In genomic region chr7:18497082-18497481, GRCh38 we compare ENCODE assay signal across 11 cellular contexts. TPM values are rescaled to one million over a fixed set of nuclear protein-coding genes. Genes with fewer than 3 reads are reported as not detected.
DNase-seq lines count a peak whose midpoint lies in the region; ATAC-seq and TF ChIP-seq lines count a peak whose summit lies in the region.
"Had no signal": no experiment of that assay in that cellular context is flagged by ENCODE, and none has a peak within 500 bp of the region (broad histone marks: within the 10 kb centered on the region; RNA-seq: fewer than 3 reads in every experiment).

No MANE protein-coding gene starts in this region.

- 56% methylated on average over 3 of the region's 3 CpGs for WGBS in right cardiac atrium
- WGBS in smooth muscle cell (ENCODE audit: low lambda C conversion rate), result 86% methylated on average over 3 of the region's 3 CpGs

- no peak for TF ChIP-seq CTCF in smooth muscle cell (IDR thresholded peaks at IDR 0.05; ENCODE audit: borderline replicate concordance, insufficient read depth, poor library complexity, severe bottlenecking)

- intact Hi-C loops in right cardiac atrium (cut with DNase I), result no loop called here

- H3K27ac ChIP-seq in right cardiac atrium (ENCODE audit: low read length) (no peak overlapping the region), smooth muscle cell (ENCODE audit: low read depth) (no peak overlapping the region)

- no peak overlapping the region for H2AFZ ChIP-seq in smooth muscle cell (ENCODE audit: low read depth)

- H3K27me3 ChIP-seq in right cardiac atrium (ENCODE audit: control insufficient read depth, insufficient read depth), result no peaks in the 10 kb centered on the region
- H3K27me3 ChIP-seq in smooth muscle cell (ENCODE audit: low read depth), result no peaks in the 10 kb centered on the region

- H3F3A ChIP-seq in smooth muscle cell (ENCODE audit: low read depth), result peaks cover 3% of the 10 kb centered on the region

- no peaks in the 10 kb centered on the region for H4K20me1 ChIP-seq in smooth muscle cell (ENCODE audit: low read depth)

- peak overlapping the region; percentile 80 for H3K4me3 ChIP-seq in right cardiac atrium (ENCODE audit: low read length)
- H3K4me3 ChIP-seq in smooth muscle cell, result no peak overlapping the region

- peaks cover 3% of the 10 kb centered on the region for H3K4me1 ChIP-seq in right cardiac atrium (ENCODE audit: control insufficient read depth, insufficient read depth, low read length)
- peaks cover 21% of the 10 kb centered on the region for H3K4me1 ChIP-seq in smooth muscle cell (ENCODE audit: low read depth)

- no peaks in the 10 kb centered on the region for H3K9me3 ChIP-seq in right cardiac atrium (ENCODE audit: control insufficient read depth, low read length)
- H3K9me3 ChIP-seq in smooth muscle cell (replicated peaks; ENCODE audit: low read depth), result no peaks in the 10 kb centered on the region

- peak overlapping the region; percentile 88 for H3K4me2 ChIP-seq in smooth muscle cell

- ATAC-seq in right cardiac atrium, result no peak
- ATAC-seq in GM19328 (IDR thresholded peaks at IDR 0.05; ENCODE audit: unreplicated experiment), result no peak
- ATAC-seq: HCT116 had no signal

- H3K36me3 ChIP-seq in smooth muscle cell (ENCODE audit: low read depth), result no peaks in the 10 kb centered on the region

- DNase-seq in NCI-H748 (lab: John Stamatoyannopoulos, UW; ENCODE audit: unreplicated experiment) (peak; percentile 41), NCI-H748 treated with DMSO at 0.1 percent for 48 hours (lab: John Stamatoyannopoulos, UW) (no peak), NCI-H146 (lab: John Stamatoyannopoulos, UW) (peak; percentile 32), right cardiac atrium (no peak), smooth muscle cell (lab: John Stamatoyannopoulos, UW; ENCODE audit: unreplicated experiment) (no peak), midbrain (lab: John Stamatoyannopoulos, UW) (no peak), NAMALWA (ENCODE audit: low spot score) (no peak)
- DNase-seq: erythroblast, NCI-H526 treated with DMSO at 0.1 percent for 48 hours had no signal

- no peak overlapping the region for H3K9ac ChIP-seq in smooth muscle cell (ENCODE audit: low read depth)

- H3K79me2 ChIP-seq in smooth muscle cell (ENCODE audit: low read depth), result no peaks in the 10 kb centered on the region

RNA-seq across cellular contexts. Expression of gene HDAC9, which starts 1.5 kb away (rescaled TPM):
- total RNA-seq in right cardiac atrium, result 10 to 100 TPM; 22.2 to 42.2 (median 28.0) TPM
- 5.5 TPM for polyA plus RNA-seq in right cardiac atrium
- total RNA-seq in smooth muscle cell, result 7.1 and 9.2 TPM in 2 replicates
- polyA plus RNA-seq in smooth muscle cell, result 2.2 and 2.5 TPM in 2 replicates

Comparison
In these comparisons a context has a peak if more than half of its experiments do, and no peak if none do; other contexts are left out.
1. DNase-seq: peak in NCI-H748 (single experiment) and NCI-H146 (single experiment); none in NCI-H748 treated with DMSO at 0.1 percent for 48 hours (single experiment), right cardiac atrium (0 of 3), smooth muscle cell (single experiment), midbrain (single experiment) and NAMALWA (single experiment).